ENCODE assay signal across 8 cellular contexts in the genomic region with DNA sequence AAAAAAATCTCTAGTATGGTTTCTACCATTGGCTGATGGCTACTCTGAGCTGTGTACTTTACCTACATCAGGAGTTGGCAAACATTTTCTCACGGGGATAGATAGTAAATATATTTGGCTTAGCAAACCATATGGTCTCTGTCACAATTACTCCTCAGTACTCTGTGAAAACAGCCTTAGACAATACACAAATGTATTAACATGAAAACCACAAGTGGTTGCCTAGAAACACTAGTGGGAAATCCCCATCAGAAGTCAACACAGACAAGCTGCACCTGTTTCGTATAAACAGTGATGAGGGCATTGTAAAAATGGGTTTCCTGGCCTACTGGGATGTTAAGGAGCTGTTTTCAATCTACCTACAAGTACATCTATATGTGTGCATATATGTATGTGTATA.
A peak's percentile ranks its signal among the peaks of the same experiment; 100 is the strongest.
DNase-seq lines count a peak whose midpoint lies in the region; ATAC-seq, FAIRE-seq and TF ChIP-seq lines count a peak whose summit lies in the region.

No MANE protein-coding gene starts in this region.

- CTCF ChIA-PET in GM12878 (lab: Yijun Ruan, JAX) = interaction anchor here (0.6 to 1.8 kb wide), 6 partner anchors 9 to 207 kb away, joined by 3 to 23 read pairs (median 3); a partner anchor contains a TSS

- TF ChIP-seq CTCF in GM12864 (IDR thresholded peaks at IDR 0.05; ENCODE audit: low read depth, low read length, missing control alignments) (no peak), GM12878 (IDR thresholded peaks at IDR 0.05 in 2 of 3, conservative IDR thresholded peaks at IDR 0.05 in 1 of 3; ENCODE audit: control insufficient read depth in 2 of 3, extremely low read depth in 1 of 3, insufficient read depth in 1 of 3, low read depth in 3 of 3, low read length in 3 of 3) (no peak)

- no peak overlapping the region; the same call in 1 of the 2 replicates for H3K27ac ChIP-seq in GM12878 (ENCODE audit: control insufficient read depth, insufficient read depth)

- BruUV-seq in GM12878 (replicated peaks; lab: Mats Ljungman, UMichigan) = no TSS peak

- intact Hi-C loops in GM12878 (cut with micrococcal nuclease; ENCODE audit: unreplicated experiment) = loop anchor here (2.0 to 5.0 kb wide), 2 partner anchors 101 to 251 kb away; no protein-coding TSS in a partner anchor

- H3K27me3 ChIP-seq in GM12878 (replicated peaks in 1 of 2; ENCODE audit: control insufficient read depth in 2 of 2, insufficient read depth in 2 of 2, low read length in 1 of 2) = no peaks in the 10 kb centered on the region

- H4K20me1 ChIP-seq in GM12878 (ENCODE audit: control insufficient read depth, insufficient read depth) = no peaks in the 10 kb centered on the region

- DNase-seq in GM12864 (ENCODE audit: low read depth) (peak; percentile 59), NCI-H1105 (lab: John Stamatoyannopoulos, UW) (peak; percentile 89), GM12878 (ENCODE audit: low read depth, low spot score) (peak; percentile 83), activated T-cell treated with anti-CD3 and anti-CD28 coated beads for 4 hours (no peak), AG08396 (ENCODE audit: low spot score) (no peak), medulla oblongata (ENCODE audit: extremely low spot score) (no peak), foreskin melanocyte (no peak)

- H3K9me3 ChIP-seq in GM12878 (replicated peaks; ENCODE audit: control insufficient read depth, insufficient read depth, low read length) = no peaks in the 10 kb centered on the region

- no peak overlapping the region for H3K4me2 ChIP-seq in GM12878 (ENCODE audit: control insufficient read depth, insufficient read depth)

- peak; percentile 65 to 87; a peak in 3 of 4 replicates for TF ChIP-seq EP300 in GM12878 (IDR thresholded peaks at IDR 0.05; ENCODE audit: borderline replicate concordance in 1 of 2, control insufficient read depth in 1 of 2, low read depth in 2 of 2, low read length in 2 of 2)

- no peak overlapping the region for H2AFZ ChIP-seq in GM12878 (ENCODE audit: control insufficient read depth, low read depth, low read length)

- in situ Hi-C loops in GM12878 (cut with MboI) = no loop called here

- H3K4me1 ChIP-seq in GM12878 (ENCODE audit: control insufficient read depth, insufficient read depth, low read length) = peaks cover 10% of the 10 kb centered on the region

- H3K9ac ChIP-seq in GM12878 (ENCODE audit: control insufficient read depth, insufficient read depth, low read length) = no peak overlapping the region

- no peak for TF ChIP-seq POLR2A in GM12878 (IDR thresholded peaks at IDR 0.05; ENCODE audit: low read depth, low read length)

- H3K36me3 ChIP-seq in GM12878 (ENCODE audit: control insufficient read depth in 2 of 2, insufficient read depth in 2 of 2, low read length in 1 of 2) = no peaks in the 10 kb centered on the region

- ATAC-seq in GM21786 (IDR thresholded peaks at IDR 0.05; ENCODE audit: unreplicated experiment) = peak; percentile 100
- peak; percentile 96 for ATAC-seq in GM12878

- RAD21 ChIA-PET in GM12878 (lab: Charles Lee; ENCODE audit: unreplicated experiment) = interaction anchor here (0.6 to 1.7 kb wide), 11 partner anchors 21 to 897 kb away, joined by 3 to 12 read pairs (median 3); no protein-coding TSS in a partner anchor

- peak; percentile 81 for FAIRE-seq in GM12878 (lab: Jason Lieb, UNC)

- no peak overlapping the region for H3K4me3 ChIP-seq in GM12864 (ENCODE audit: low read depth, low read length)
- H3K4me3 ChIP-seq in GM12878 = no peak overlapping the region

- H3K79me2 ChIP-seq in GM12878 (ENCODE audit: control insufficient read depth, insufficient read depth, low read length) = no peaks in the 10 kb centered on the region

- WGBS in GM12878 (ENCODE audit: insufficient coverage, insufficient replicate concordance, low lambda C conversion rate, missing lambda C conversion rate) = 0% methylated on average over 2 of the region's 2 CpGs

- POLR2A ChIA-PET in GM12878 (lab: Charles Lee) = interaction anchor here (0.7 kb wide), 1 partner anchor 28 kb away, joined by 3 read pairs; no protein-coding TSS in a partner anchor

- TF ChIP-seq RAD21 in GM12878 (IDR thresholded peaks at IDR 0.05; ENCODE audit: insufficient read depth, low read depth, low read length) = no peak

- SMC1A ChIA-PET in GM12878 (lab: Charles Lee; ENCODE audit: uncharacterized antibody, unreplicated experiment) = interaction anchor here (0.7 to 1.7 kb wide), 14 partner anchors 8 to 179 kb away, joined by 3 to 7 read pairs (median 4); a partner anchor contains a TSS

TF ChIP-seq in GM12878, 131 proteins besides CTCF, POLR2A, EP300 and RAD21 (continues in another document):
- TF ChIP-seq, protein P1, sequence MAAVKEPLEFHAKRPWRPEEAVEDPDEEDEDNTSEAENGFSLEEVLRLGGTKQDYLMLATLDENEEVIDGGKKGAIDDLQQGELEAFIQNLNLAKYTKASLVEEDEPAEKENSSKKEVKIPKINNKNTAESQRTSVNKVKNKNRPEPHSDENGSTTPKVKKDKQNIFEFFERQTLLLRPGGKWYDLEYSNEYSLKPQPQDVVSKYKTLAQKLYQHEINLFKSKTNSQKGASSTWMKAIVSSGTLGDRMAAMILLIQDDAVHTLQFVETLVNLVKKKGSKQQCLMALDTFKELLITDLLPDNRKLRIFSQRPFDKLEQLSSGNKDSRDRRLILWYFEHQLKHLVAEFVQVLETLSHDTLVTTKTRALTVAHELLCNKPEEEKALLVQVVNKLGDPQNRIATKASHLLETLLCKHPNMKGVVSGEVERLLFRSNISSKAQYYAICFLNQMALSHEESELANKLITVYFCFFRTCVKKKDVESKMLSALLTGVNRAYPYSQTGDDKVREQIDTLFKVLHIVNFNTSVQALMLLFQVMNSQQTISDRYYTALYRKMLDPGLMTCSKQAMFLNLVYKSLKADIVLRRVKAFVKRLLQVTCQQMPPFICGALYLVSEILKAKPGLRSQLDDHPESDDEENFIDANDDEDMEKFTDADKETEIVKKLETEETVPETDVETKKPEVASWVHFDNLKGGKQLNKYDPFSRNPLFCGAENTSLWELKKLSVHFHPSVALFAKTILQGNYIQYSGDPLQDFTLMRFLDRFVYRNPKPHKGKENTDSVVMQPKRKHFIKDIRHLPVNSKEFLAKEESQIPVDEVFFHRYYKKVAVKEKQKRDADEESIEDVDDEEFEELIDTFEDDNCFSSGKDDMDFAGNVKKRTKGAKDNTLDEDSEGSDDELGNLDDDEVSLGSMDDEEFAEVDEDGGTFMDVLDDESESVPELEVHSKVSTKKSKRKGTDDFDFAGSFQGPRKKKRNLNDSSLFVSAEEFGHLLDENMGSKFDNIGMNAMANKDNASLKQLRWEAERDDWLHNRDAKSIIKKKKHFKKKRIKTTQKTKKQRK (IDR thresholded peaks at IDR 0.05; ENCODE audit: low read depth, low read length) = no peak
- TF ChIP-seq NFXL1 (IDR thresholded peaks at IDR 0.05; ENCODE audit: borderline replicate concordance) = no peak
- TF ChIP-seq JUND (IDR thresholded peaks at IDR 0.05; ENCODE audit: low read depth, low read length) = no peak
- no peak for TF ChIP-seq MEF2A (IDR thresholded peaks at IDR 0.05; ENCODE audit: insufficient read depth, low read depth, low read length)
- no peak for TF ChIP-seq POLR2AphosphoS5 (IDR thresholded peaks at IDR 0.05; ENCODE audit: low read length)
- peak; percentile 92 for TF ChIP-seq RUNX3 (IDR thresholded peaks at IDR 0.05; ENCODE audit: low read length)
- no peak for TF ChIP-seq HCFC1 (IDR thresholded peaks at IDR 0.05; ENCODE audit: low read length)
- no peak for TF ChIP-seq SMC3 (IDR thresholded peaks at IDR 0.05; ENCODE audit: borderline replicate concordance, low read length)
- 0 out of 4 replicates have a peak, but pooled peaks of 1 of the 2 experiments have one; percentile 27 for TF ChIP-seq IKZF2 (IDR thresholded peaks at IDR 0.05)
- no peak for TF ChIP-seq NR2C2 (IDR thresholded peaks at IDR 0.05; ENCODE audit: borderline replicate concordance, control insufficient read depth, insufficient read length, low read depth)
- TF ChIP-seq ZNF384 (IDR thresholded peaks at IDR 0.05; ENCODE audit: borderline replicate concordance, low read depth, low read length) = 0 out of 2 replicates have a peak, but pooled peaks have one; percentile 48
- no peak for TF ChIP-seq ZBED1 (IDR thresholded peaks at IDR 0.05; ENCODE audit: borderline replicate concordance)
- TF ChIP-seq CREM (IDR thresholded peaks at IDR 0.05; ENCODE audit: low read depth) = no peak; the same call in 1 of the 2 replicates
- TF ChIP-seq ZSCAN29 (IDR thresholded peaks at IDR 0.05) = no peak
- no peak for TF ChIP-seq ZNF622 (IDR thresholded peaks at IDR 0.05)
- TF ChIP-seq ZNF24 (IDR thresholded peaks at IDR 0.05) = peak; percentile 24; the same call in 1 of the 2 replicates
- TF ChIP-seq SUZ12 (IDR thresholded peaks at IDR 0.05; ENCODE audit: unreplicated experiment) = no peak
- no peak for TF ChIP-seq CBFB (IDR thresholded peaks at IDR 0.05; ENCODE audit: low read depth)
- TF ChIP-seq IRF4 (IDR thresholded peaks at IDR 0.05; ENCODE audit: low read depth, low read length) = no peak
- no peak for TF ChIP-seq HDAC6 (IDR thresholded peaks at IDR 0.05; ENCODE audit: unreplicated experiment)
- no peak for TF ChIP-seq MYB (IDR thresholded peaks at IDR 0.05; ENCODE audit: borderline replicate concordance, low read depth, low read length)
- no peak for TF ChIP-seq SREBF2 (IDR thresholded peaks at IDR 0.05; ENCODE audit: low read length)
- no peak for TF ChIP-seq BACH1 (IDR thresholded peaks at IDR 0.05; ENCODE audit: borderline replicate concordance)
- TF ChIP-seq STAT3 (IDR thresholded peaks at IDR 0.05; ENCODE audit: low read depth, low read length) = no peak

Comparison
In these comparisons a context has a peak if more than half of its experiments do, and no peak if none do; other contexts are left out.
1. DNase-seq: peak in GM12864 (single experiment), NCI-H1105 (single experiment) and GM12878 (single experiment); none in activated T-cell treated with anti-CD3 and anti-CD28 coated beads for 4 hours (single experiment), AG08396 (single experiment), medulla oblongata (single experiment) and foreskin melanocyte (single experiment).